18 cellular contexts compared by ENCODE assay signal in genomic region chr2:136361521-136361920, GRCh38.
DNase-seq lines count a peak whose midpoint lies in the region; ATAC-seq lines count a peak whose summit lies in the region.
"Had no signal": no experiment of that assay in that cellular context is flagged by ENCODE, and none has a peak within 500 bp of the region (broad histone marks: within the 10 kb centered on the region; RNA-seq: fewer than 3 reads in every experiment).

No MANE protein-coding gene starts in this region.

- H3K36me3 Mint-ChIP-seq in activated CD4-positive, alpha-beta memory T cell treated with anti-CD3 and anti-CD28 coated beads for 36 hours = no peaks in the 10 kb centered on the region
- peaks cover 6% of the 10 kb centered on the region for H3K36me3 Mint-ChIP-seq in activated CD4-positive, alpha-beta memory T cell treated with anti-CD3 and anti-CD28 coated beads, Interleukin-2, amount 10 ng/mL, durations not matched to agents 7 days and 5 days (ENCODE audit: low read depth)
- peaks cover 6% of the 10 kb centered on the region for H3K36me3 Mint-ChIP-seq in activated T-helper 17 cell treated with anti-CD3 and anti-CD28 coated beads, Interleukin-2, amount 50 U/mL, for 72 hours (ENCODE audit: low read depth)
- H3K36me3 Mint-ChIP-seq in stimulated activated memory B cell treated with anti-CD40 and anti-IgM and Interleukin-4, amounts not matched to agents 10 μg/mL and 1 μg/mL and 100 μg/mL, for 72 hours = no peaks in the 10 kb centered on the region
- H3K36me3 Mint-ChIP-seq: brain, neural progenitor cell had no signal

- peak overlapping the region; percentile 15 for H3K27ac Mint-ChIP-seq in activated CD4-positive, alpha-beta memory T cell treated with anti-CD3 and anti-CD28 coated beads for 36 hours
- no peak overlapping the region for H3K27ac Mint-ChIP-seq in activated CD4-positive, alpha-beta memory T cell treated with anti-CD3 and anti-CD28 coated beads, Interleukin-2, amount 10 ng/mL, durations not matched to agents 7 days and 5 days
- H3K27ac Mint-ChIP-seq in activated T-helper 17 cell treated with anti-CD3 and anti-CD28 coated beads, Interleukin-2, amount 50 U/mL, for 72 hours = peak overlapping the region; percentile 24
- H3K27ac Mint-ChIP-seq in stimulated activated memory B cell treated with anti-CD40 and anti-IgM and Interleukin-4, amounts not matched to agents 10 μg/mL and 1 μg/mL and 100 μg/mL, for 72 hours = peak overlapping the region; percentile 21
- H3K27ac Mint-ChIP-seq: brain, neural progenitor cell had no signal

- no peak overlapping the region for H3K4me3 Mint-ChIP-seq in activated CD4-positive, alpha-beta memory T cell treated with anti-CD3 and anti-CD28 coated beads for 36 hours
- H3K4me3 Mint-ChIP-seq in activated CD4-positive, alpha-beta memory T cell treated with anti-CD3 and anti-CD28 coated beads, Interleukin-2, amount 10 ng/mL, durations not matched to agents 7 days and 5 days = no peak overlapping the region
- peak overlapping the region; percentile 67 for H3K4me3 Mint-ChIP-seq in activated T-helper 17 cell treated with anti-CD3 and anti-CD28 coated beads, Interleukin-2, amount 50 U/mL, for 72 hours
- no peak overlapping the region for H3K4me3 Mint-ChIP-seq in stimulated activated memory B cell treated with anti-CD40 and anti-IgM and Interleukin-4, amounts not matched to agents 10 μg/mL and 1 μg/mL and 100 μg/mL, for 72 hours
- H3K4me3 Mint-ChIP-seq: brain, neural progenitor cell had no signal

- intact Hi-C loops in activated CD4-positive, alpha-beta memory T cell treated with anti-CD3 and anti-CD28 coated beads for 36 hours (cut with micrococcal nuclease) = loop anchor here (5.0 kb wide), 2 partner anchors 309 to 379 kb away; no protein-coding TSS in a partner anchor

- POLR2A ChIA-PET in activated CD4-positive, alpha-beta memory T cell treated with anti-CD3 and anti-CD28 coated beads for 36 hours (lab: Charles Lee) = interaction anchor here (0.9 kb wide), 1 partner anchor 50 kb away, joined by 3 read pairs; no protein-coding TSS in a partner anchor
- POLR2A ChIA-PET in activated CD4-positive, alpha-beta memory T cell treated with anti-CD3 and anti-CD28 coated beads, Interleukin-2, amount 10 ng/mL, durations not matched to agents 7 days and 5 days (lab: Charles Lee) = interaction anchor here (2.7 kb wide), 1 partner anchor 35 kb away, joined by 15 read pairs; no protein-coding TSS in a partner anchor

- peak; percentile 56 for ATAC-seq in activated T-helper 17 cell treated with anti-CD3 and anti-CD28 coated beads, Interleukin-2, amount 50 U/mL, for 72 hours (replicated peaks)
- no peak for ATAC-seq in stimulated activated memory B cell treated with anti-CD40 and anti-IgM and Interleukin-4, amounts not matched to agents 10 μg/mL and 1 μg/mL and 100 μg/mL, for 72 hours
- ATAC-seq: heart right ventricle, left ventricle myocardium superior had no signal

- peak; percentile 65 for DNase-seq in activated CD4-positive, alpha-beta memory T cell treated with anti-CD3 and anti-CD28 coated beads for 36 hours
- no peak for DNase-seq in activated CD4-positive, alpha-beta memory T cell treated with anti-CD3 and anti-CD28 coated beads, Interleukin-2, amount 10 ng/mL, durations not matched to agents 7 days and 5 days
- peak; percentile 39 for DNase-seq in stimulated activated CD4-positive, alpha-beta T cell treated with anti-CD3 and anti-CD28 coated beads, Interleukin-15, amount 100 ng/mL, for 24 hours
- no peak for DNase-seq in stimulated activated CD4-positive, alpha-beta T cell treated with anti-CD3 and anti-CD28 coated beads, Interleukin-4, amount 100 ng/mL, for 4 hours
- no peak for DNase-seq in SIG-M5 treated with dmso at 0.1 percent for 504 hours (lab: John Stamatoyannopoulos, UW; ENCODE audit: unreplicated experiment)
- DNase-seq: activated gamma-delta T cell, amniotic stem cell, heart right ventricle, kidney, left ventricle myocardium superior, NCI-H1048, NCI-H187, transverse colon, WERI-Rb-1 had no signal

- CTCF ChIA-PET in activated CD4-positive, alpha-beta memory T cell treated with anti-CD3 and anti-CD28 coated beads for 36 hours (lab: Charles Lee) = interaction anchor here (1.3 kb wide), 1 partner anchor 21 kb away, joined by 4 read pairs; no protein-coding TSS in a partner anchor
- CTCF ChIA-PET in activated CD4-positive, alpha-beta memory T cell treated with anti-CD3 and anti-CD28 coated beads, Interleukin-2, amount 10 ng/mL, durations not matched to agents 7 days and 5 days (lab: Charles Lee) = no interaction called here

- peaks cover 60% of the 10 kb centered on the region for H3K4me1 Mint-ChIP-seq in activated CD4-positive, alpha-beta memory T cell treated with anti-CD3 and anti-CD28 coated beads for 36 hours (ENCODE audit: low read depth)
- H3K4me1 Mint-ChIP-seq in activated CD4-positive, alpha-beta memory T cell treated with anti-CD3 and anti-CD28 coated beads, Interleukin-2, amount 10 ng/mL, durations not matched to agents 7 days and 5 days = peaks cover 24% of the 10 kb centered on the region
- H3K4me1 Mint-ChIP-seq in activated T-helper 17 cell treated with anti-CD3 and anti-CD28 coated beads, Interleukin-2, amount 50 U/mL, for 72 hours = peaks cover 34% of the 10 kb centered on the region
- peaks cover 43% of the 10 kb centered on the region for H3K4me1 Mint-ChIP-seq in stimulated activated memory B cell treated with anti-CD40 and anti-IgM and Interleukin-4, amounts not matched to agents 10 μg/mL and 1 μg/mL and 100 μg/mL, for 72 hours

- peaks cover 7% of the 10 kb centered on the region for H3K27me3 Mint-ChIP-seq in activated CD4-positive, alpha-beta memory T cell treated with anti-CD3 and anti-CD28 coated beads for 36 hours
- peaks cover 54% of the 10 kb centered on the region for H3K27me3 Mint-ChIP-seq in activated CD4-positive, alpha-beta memory T cell treated with anti-CD3 and anti-CD28 coated beads, Interleukin-2, amount 10 ng/mL, durations not matched to agents 7 days and 5 days
- H3K27me3 Mint-ChIP-seq in activated T-helper 17 cell treated with anti-CD3 and anti-CD28 coated beads, Interleukin-2, amount 50 U/mL, for 72 hours = no peaks in the 10 kb centered on the region
- no peaks in the 10 kb centered on the region for H3K27me3 Mint-ChIP-seq in stimulated activated memory B cell treated with anti-CD40 and anti-IgM and Interleukin-4, amounts not matched to agents 10 μg/mL and 1 μg/mL and 100 μg/mL, for 72 hours
- H3K27me3 Mint-ChIP-seq: brain had no signal

- no peaks in the 10 kb centered on the region for H3K9me3 Mint-ChIP-seq in activated CD4-positive, alpha-beta memory T cell treated with anti-CD3 and anti-CD28 coated beads for 36 hours
- no peaks in the 10 kb centered on the region for H3K9me3 Mint-ChIP-seq in activated CD4-positive, alpha-beta memory T cell treated with anti-CD3 and anti-CD28 coated beads, Interleukin-2, amount 10 ng/mL, durations not matched to agents 7 days and 5 days
- peaks cover 3% of the 10 kb centered on the region for H3K9me3 Mint-ChIP-seq in activated T-helper 17 cell treated with anti-CD3 and anti-CD28 coated beads, Interleukin-2, amount 50 U/mL, for 72 hours
- no peaks in the 10 kb centered on the region for H3K9me3 Mint-ChIP-seq in stimulated activated memory B cell treated with anti-CD40 and anti-IgM and Interleukin-4, amounts not matched to agents 10 μg/mL and 1 μg/mL and 100 μg/mL, for 72 hours
- H3K9me3 Mint-ChIP-seq: neural progenitor cell had no signal

Comparison
In these comparisons a context has a peak if more than half of its experiments do, and no peak if none do; other contexts are left out.
1. DNase-seq: peak in activated CD4-positive, alpha-beta memory T cell treated with anti-CD3 and anti-CD28 coated beads for 36 hours (single experiment) and stimulated activated CD4-positive, alpha-beta T cell treated with anti-CD3 and anti-CD28 coated beads, Interleukin-15, amount 100 ng/mL, for 24 hours (single experiment); none in activated CD4-positive, alpha-beta memory T cell treated with anti-CD3 and anti-CD28 coated beads, Interleukin-2, amount 10 ng/mL, durations not matched to agents 7 days and 5 days (single experiment), stimulated activated CD4-positive, alpha-beta T cell treated with anti-CD3 and anti-CD28 coated beads, Interleukin-4, amount 100 ng/mL, for 4 hours (0 of 2) and SIG-M5 treated with dmso at 0.1 percent for 504 hours (single experiment).